In genomic region chr3:136044980-136045745, GRCh38 we compare ENCODE assay signal across 23 cellular contexts.
"Had no signal": no experiment of that assay in that cellular context is flagged by ENCODE, and none has a peak within 500 bp of the region (broad histone marks: within the 10 kb centered on the region; RNA-seq: fewer than 3 reads in every experiment).

No MANE protein-coding gene starts in this region.

- DNase-seq: effector memory CD8-positive, alpha-beta T cell; glutamatergic neuron; lower lobe of right lung; occipital lobe; sigmoid colon; small intestine; stimulated activated CD4-positive, alpha-beta T cell treated with anti-CD3 and anti-CD28 coated beads, Interleukin-12 subunit alpha, Interleukin-12 subunit beta, amount 100 ng/mL, for 4 hours; stimulated activated naive CD8-positive, alpha-beta T cell treated with anti-CD3 and anti-CD28 coated beads, Interleukin-15, Interleukin-2, amounts not matched to agents 100 U/mL and 50 U/mL, for 24 hours; thyroid gland; uterus had no signal

- H3K9me3 ChIP-seq: esophagus muscularis mucosa, gastroesophageal sphincter, lower lobe of right lung, pancreas, sigmoid colon, suprapubic skin, thyroid gland, uterus had no signal

- H3K9me3 Mint-ChIP-seq: dendritic cell treated with granulocyte-macrophage colony-stimulating factor and Interleukin-4, amounts not matched to agents 40 ng/mL and 50 ng/mL, for 4 days; effector memory CD8-positive, alpha-beta T cell; memory B cell; mesothelial cell of epicardium; nephron; type B pancreatic cell had no signal

- H3K4me1 ChIP-seq: lower lobe of right lung, pancreas, sigmoid colon, suprapubic skin, thyroid gland, uterus had no signal

- H3K4me1 Mint-ChIP-seq: memory B cell, mesothelial cell of epicardium, nephron had no signal

- H3K27ac ChIP-seq: epithelial cell of prostate, esophagus muscularis mucosa, gastroesophageal sphincter, hepatocyte, lower lobe of right lung, pancreas, sigmoid colon, suprapubic skin, thyroid gland, uterus had no signal

- H3K36me3 Mint-ChIP-seq: memory B cell had no signal

- ATAC-seq: effector memory CD8-positive, alpha-beta T cell; gastroesophageal sphincter; left lobe of liver; lower lobe of right lung; pancreas; stimulated activated naive CD8-positive, alpha-beta T cell treated with anti-CD3 and anti-CD28 coated beads, Interleukin-15, Interleukin-2, amounts not matched to agents 100 U/mL and 50 U/mL, for 24 hours had no signal

- H3K27me3 Mint-ChIP-seq: dendritic cell treated with granulocyte-macrophage colony-stimulating factor and Interleukin-4, amounts not matched to agents 40 ng/mL and 50 ng/mL, for 4 days; progenitor cell of endocrine pancreas; type B pancreatic cell had no signal

- H3K36me3 ChIP-seq: thyroid gland, uterus had no signal

- H3K4me3 ChIP-seq: esophagus muscularis mucosa, gastroesophageal sphincter, hepatocyte, lower lobe of right lung, pancreas, sigmoid colon, suprapubic skin, thyroid gland, uterus had no signal

- H3K27ac Mint-ChIP-seq: dendritic cell treated with granulocyte-macrophage colony-stimulating factor and Interleukin-4, amounts not matched to agents 40 ng/mL and 50 ng/mL, for 4 days; effector memory CD8-positive, alpha-beta T cell; memory B cell; mesothelial cell of epicardium; nephron; progenitor cell of endocrine pancreas; type B pancreatic cell had no signal

- H3K4me3 Mint-ChIP-seq: dendritic cell treated with granulocyte-macrophage colony-stimulating factor and Interleukin-4, amounts not matched to agents 40 ng/mL and 50 ng/mL, for 4 days; effector memory CD8-positive, alpha-beta T cell; memory B cell; mesothelial cell of epicardium; nephron; type B pancreatic cell had no signal

- H3K27me3 ChIP-seq: esophagus muscularis mucosa, gastroesophageal sphincter, hepatocyte, pancreas, sigmoid colon, suprapubic skin, thyroid gland, uterus had no signal
